ENCODE assay signal across 13 cellular contexts in the genomic region with DNA sequence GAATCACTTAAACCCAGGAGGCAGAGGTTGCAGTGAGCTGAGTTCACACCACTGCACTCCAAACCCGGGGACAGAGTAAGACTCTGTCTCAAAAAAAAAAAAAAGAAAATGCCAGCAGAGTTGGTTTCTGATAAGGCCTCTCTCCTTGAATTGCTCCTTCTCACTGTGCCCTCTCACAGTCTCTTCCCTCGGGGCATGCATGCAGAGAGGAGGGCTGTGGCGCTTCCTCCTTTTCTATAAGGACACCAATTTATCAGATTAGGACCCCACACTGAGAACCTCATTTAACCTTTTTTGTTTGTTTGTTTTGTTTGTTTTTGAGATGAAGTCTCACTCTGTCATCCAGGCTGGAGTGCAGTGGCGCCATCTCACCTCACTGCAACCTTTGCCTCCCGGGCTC.
DNase-seq lines count a peak whose midpoint lies in the region; ATAC-seq and TF ChIP-seq lines count a peak whose summit lies in the region.
"Had no signal": no experiment of that assay in that cellular context is flagged by ENCODE, and none has a peak within 500 bp of the region (broad histone marks: within the 10 kb centered on the region; RNA-seq: fewer than 3 reads in every experiment).

No MANE protein-coding gene starts in this region.

- no peaks in the 10 kb centered on the region for H3K36me3 Mint-ChIP-seq in activated T-helper 17 cell treated with anti-CD3 and anti-CD28 coated beads, Interleukin-2, amount 50 U/mL, for 72 hours (ENCODE audit: low read depth)

- H3K4ac ChIP-seq in mesendoderm (ENCODE audit: low read depth, low read length), result no peak overlapping the region

- no peak overlapping the region for H3K56ac ChIP-seq in mesendoderm (ENCODE audit: low read length)

- no peak overlapping the region for H2BK120ac ChIP-seq in mesendoderm (ENCODE audit: low read depth, low read length)

- H4K5ac ChIP-seq in mesendoderm (ENCODE audit: low read length), result no peak overlapping the region

- intact Hi-C loops in vagina (cut with DNase I), result no loop called here

- H3K27me3 Mint-ChIP-seq in activated T-helper 17 cell treated with anti-CD3 and anti-CD28 coated beads, Interleukin-2, amount 50 U/mL, for 72 hours, result no peaks in the 10 kb centered on the region

- H3K4me1 Mint-ChIP-seq in activated T-helper 17 cell treated with anti-CD3 and anti-CD28 coated beads, Interleukin-2, amount 50 U/mL, for 72 hours, result peaks cover 5% of the 10 kb centered on the region

- H2BK15ac ChIP-seq in mesendoderm (replicated peaks; ENCODE audit: low read depth), result no peak overlapping the region

- WGBS in mesendoderm (ENCODE audit: extremely low coverage, insufficient coverage, low lambda C conversion rate), result no CpG with 5 or more reads among the region's 5 CpGs

- H3K4me1 ChIP-seq in SJSA1 (replicated peaks), result peaks cover 57% of the 10 kb centered on the region
- peaks cover 10% of the 10 kb centered on the region for H3K4me1 ChIP-seq in mesendoderm (ENCODE audit: control insufficient read depth, low read depth, low read length)
- peaks cover 20% of the 10 kb centered on the region for H3K4me1 ChIP-seq in vagina

- H3K27ac Mint-ChIP-seq in activated T-helper 17 cell treated with anti-CD3 and anti-CD28 coated beads, Interleukin-2, amount 50 U/mL, for 72 hours, result no peak overlapping the region
- H3K27ac Mint-ChIP-seq: H9 had no signal

- no peaks in the 10 kb centered on the region for H3K79me1 ChIP-seq in mesendoderm (ENCODE audit: low read length)

- no peak overlapping the region for H3K18ac ChIP-seq in mesendoderm (ENCODE audit: low read length)

- no peak overlapping the region for H4K8ac ChIP-seq in mesendoderm (ENCODE audit: low read depth, low read length)

- H3K27me3 ChIP-seq in SJSA1 (replicated peaks) (no peaks in the 10 kb centered on the region), mesendoderm (ENCODE audit: insufficient read depth, low read length, poor library complexity) (no peaks in the 10 kb centered on the region), vagina (no peaks in the 10 kb centered on the region)

- no peak for TF ChIP-seq CTCF in vagina (IDR thresholded peaks at IDR 0.05)

- DNase-seq in ELF-1 (ENCODE audit: low read depth, low spot score) (peak; percentile 89), SJSA1 (ENCODE audit: low read depth in 1 of 2, low spot score in 2 of 2) (peak in 1 of 2 experiments; percentile 39), mesendoderm (peak; percentile 92), vagina (ENCODE audit: extremely low spot score in 2 of 2) (no peak), caudate nucleus (lab: John Stamatoyannopoulos, UW) (no peak), foreskin melanocyte (no peak)
- DNase-seq: Calu3, DMS 273 treated with DMSO at 0.1 percent for 48 hours, GOT3, H9, IMR-90 had no signal

- peaks cover 4% of the 10 kb centered on the region for H3K9me3 Mint-ChIP-seq in activated T-helper 17 cell treated with anti-CD3 and anti-CD28 coated beads, Interleukin-2, amount 50 U/mL, for 72 hours

- no peak overlapping the region for H2BK5ac ChIP-seq in mesendoderm (ENCODE audit: low read length)

- H3K4me3 ChIP-seq in SJSA1, result no peak overlapping the region
- no peak overlapping the region for H3K4me3 ChIP-seq in mesendoderm (ENCODE audit: low read length)
- no peak overlapping the region for H3K4me3 ChIP-seq in vagina
- H3K4me3 ChIP-seq: A549 had no signal

- H3K36me3 ChIP-seq in SJSA1 (no peaks in the 10 kb centered on the region), mesendoderm (ENCODE audit: control insufficient read depth, insufficient read depth, low read length) (no peaks in the 10 kb centered on the region), vagina (no peaks in the 10 kb centered on the region)

- no peak overlapping the region for H3K9ac ChIP-seq in mesendoderm (ENCODE audit: low read length)

- no peaks in the 10 kb centered on the region for H3K79me2 ChIP-seq in mesendoderm (ENCODE audit: control insufficient read depth, insufficient read depth, low read length)

- no peak overlapping the region for H3K4me3 Mint-ChIP-seq in activated T-helper 17 cell treated with anti-CD3 and anti-CD28 coated beads, Interleukin-2, amount 50 U/mL, for 72 hours
- H3K4me3 Mint-ChIP-seq: H9 had no signal

- ATAC-seq in activated T-helper 17 cell treated with anti-CD3 and anti-CD28 coated beads, Interleukin-2, amount 50 U/mL, for 72 hours (replicated peaks), result no peak
- ATAC-seq: A549 had no signal

- H3K23ac ChIP-seq in mesendoderm (ENCODE audit: low read length), result no peak overlapping the region

- peak overlapping the region; percentile 32; the same call in 1 of the 2 replicates for H3K27ac ChIP-seq in SJSA1
- H3K27ac ChIP-seq in mesendoderm (ENCODE audit: low read depth, low read length), result no peak overlapping the region
- peak overlapping the region; percentile 0 for H3K27ac ChIP-seq in vagina
- no peak overlapping the region for H3K27ac ChIP-seq in caudate nucleus (ENCODE audit: low read depth, low read length)
- H3K27ac ChIP-seq: A549 had no signal

- no peak for TF ChIP-seq POLR2A in vagina (IDR thresholded peaks at IDR 0.05)

- no peak overlapping the region for H2AK5ac ChIP-seq in mesendoderm (ENCODE audit: low read length)

- H3K9me3 ChIP-seq in SJSA1 (replicated peaks) (peaks cover 6% of the 10 kb centered on the region; the same call in 1 of the 2 replicates), vagina (no peaks in the 10 kb centered on the region)

- H3K4me2 ChIP-seq in mesendoderm (ENCODE audit: low read length), result no peak overlapping the region
- H3K4me2 ChIP-seq: A549 had no signal

Comparison
In these comparisons a context has a peak if more than half of its experiments do, and no peak if none do; other contexts are left out.
1. DNase-seq: peak in ELF-1 (single experiment) and mesendoderm (single experiment); none in vagina (0 of 2), caudate nucleus (0 of 61) and foreskin melanocyte (single experiment).
2. H3K27ac ChIP-seq: peak in SJSA1 (single experiment) and vagina (single experiment); none in mesendoderm (single experiment) and caudate nucleus (single experiment).